14 cellular contexts compared by ENCODE assay signal in the genomic region with DNA sequence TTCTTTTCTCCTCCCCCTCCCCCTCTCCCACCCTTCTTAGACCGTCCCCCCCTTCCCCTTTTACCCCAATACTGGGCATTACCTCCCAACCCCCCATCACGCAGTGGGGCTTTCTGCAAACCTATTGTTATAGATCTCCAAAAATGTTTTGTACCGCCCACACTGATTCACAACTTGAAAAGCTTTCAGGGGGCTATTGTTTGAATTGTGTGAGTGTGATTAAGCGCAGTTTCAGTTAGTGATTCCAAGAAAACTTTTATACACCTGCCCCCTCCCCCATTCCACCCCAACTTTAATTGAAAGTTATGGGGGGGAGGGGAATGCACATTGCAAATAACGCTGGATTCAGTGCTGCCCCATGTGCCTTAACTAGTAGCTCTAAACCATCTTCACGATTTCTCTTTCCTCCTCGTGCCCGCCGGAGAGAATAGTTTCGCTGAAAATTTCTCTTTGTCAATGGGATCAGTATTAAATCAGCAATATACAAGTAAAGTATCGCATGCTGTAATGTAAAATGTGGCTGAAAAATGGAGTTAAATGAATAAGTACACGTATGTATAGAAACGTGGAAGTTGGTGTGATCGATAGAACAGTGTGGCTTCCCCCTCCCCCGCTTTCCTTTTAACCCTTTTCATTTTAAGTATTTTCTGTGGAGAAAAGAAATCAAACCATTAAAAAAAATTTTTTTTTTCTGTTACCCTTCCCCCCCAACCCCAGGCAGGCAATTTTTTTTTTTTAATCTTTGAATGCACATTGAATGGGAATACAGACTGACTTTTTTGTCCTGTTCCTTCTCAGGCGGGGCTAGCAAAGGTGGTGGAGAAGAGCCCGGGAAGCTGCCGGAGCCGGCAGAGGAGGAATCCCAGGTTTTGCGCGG. TPM values are rescaled to one million over a fixed set of nuclear protein-coding genes. Genes with fewer than 3 reads are reported as not detected.
DNase-seq lines count a peak whose midpoint lies in the region; ATAC-seq, FAIRE-seq and TF ChIP-seq lines count a peak whose summit lies in the region.
"Had no signal": no experiment of that assay in that cellular context is flagged by ENCODE, and none has a peak within 500 bp of the region (broad histone marks: within the 10 kb centered on the region; RNA-seq: fewer than 3 reads in every experiment).

No MANE protein-coding gene starts in this region.

- no peak for TF ChIP-seq RAD21 in HepG2 (CRISPR knock-in tag; IDR thresholded peaks at IDR 0.05)

- CTCF ChIA-PET in HepG2 (lab: Yijun Ruan, JAX; ENCODE audit: low intra/inter-chr PET ratio, low total read pairs) = interaction anchor here (0.6 kb wide), 1 partner anchor 16 kb away, joined by 3 read pairs; no protein-coding TSS in a partner anchor

- peaks cover 20% of the 10 kb centered on the region for H3K4me1 ChIP-seq in HepG2 (ENCODE audit: insufficient read depth, low read length)
- H3K4me1 ChIP-seq in right lobe of liver = no peaks in the 10 kb centered on the region
- H3K4me1 ChIP-seq: testis had no signal

- BruUV-seq in HepG2 (replicated peaks; lab: Mats Ljungman, UMichigan) = no TSS peak

- peak overlapping the region; percentile 84 for H3K9ac ChIP-seq in HepG2 (ENCODE audit: insufficient read depth, low read depth, low read length)

- H3K27ac ChIP-seq in HepG2 (ENCODE audit: extremely low read length, insufficient read depth, low read length) = peak overlapping the region; percentile 90
- no peak overlapping the region for H3K27ac ChIP-seq in right lobe of liver
- H3K27ac ChIP-seq: testis had no signal

- H3K79me2 ChIP-seq in HepG2 (ENCODE audit: insufficient read depth, low read length) = peaks cover 47% of the 10 kb centered on the region

- 3% methylated on average over 21 of the region's 21 CpGs for WGBS in HepG2 (ENCODE audit: low lambda C conversion rate)
- 5% methylated on average over 21 of the region's 21 CpGs for WGBS in right lobe of liver (ENCODE audit: insufficient coverage, low coverage, low lambda C conversion rate, missing lambda C conversion rate)

- no peak for FAIRE-seq in HepG2 (lab: Jason Lieb, UNC)
- no peak for FAIRE-seq in urothelium cell line (lab: Jason Lieb, UNC)
- FAIRE-seq: GM12891 had no signal

- ATAC-seq in HepG2 = peak; percentile 68
- no peak for ATAC-seq in right lobe of liver
- no peak for ATAC-seq in HG03432 (IDR thresholded peaks at IDR 0.05; ENCODE audit: unreplicated experiment)
- ATAC-seq: Right ventricle myocardium inferior had no signal

- peak overlapping the region; percentile 70 to 89 (median 72) for H3K4me3 ChIP-seq in HepG2 (replicated peaks in 1 of 3; ENCODE audit: insufficient read depth in 1 of 3, low read depth in 2 of 3, low read length in 3 of 3)
- H3K4me3 ChIP-seq in right lobe of liver = no peak overlapping the region
- peak overlapping the region; percentile 43 for H3K4me3 ChIP-seq in fibroblast of villous mesenchyme (ENCODE audit: low read depth, low read length)

- no peaks in the 10 kb centered on the region for H3K36me3 ChIP-seq in HepG2 (replicated peaks in 1 of 2; ENCODE audit: control insufficient read depth in 1 of 2, insufficient read depth in 2 of 2, low read length in 2 of 2)
- no peaks in the 10 kb centered on the region for H3K36me3 ChIP-seq in right lobe of liver

- H3K9me3 ChIP-seq in HepG2 (ENCODE audit: low read length) = no peaks in the 10 kb centered on the region
- no peaks in the 10 kb centered on the region for H3K9me3 ChIP-seq in right lobe of liver
- H3K9me3 ChIP-seq: testis had no signal

- DNase-seq in HepG2 (ENCODE audit: low spot score) = peak; percentile 16
- no peak for DNase-seq in right lobe of liver
- peak; percentile 62 for DNase-seq in SK-N-DZ (ENCODE audit: low spot score)
- no peak for DNase-seq in fibroblast of villous mesenchyme (ENCODE audit: low read depth)
- peak; percentile 25 for DNase-seq in urothelium cell line (ENCODE audit: low spot score)
- DNase-seq in stimulated activated CD4-positive, alpha-beta T cell treated with anti-CD3 and anti-CD28 coated beads, Interleukin-4, amount 100 ng/mL, for 1 hour = no peak
- DNase-seq in OCI-M2 (lab: John Stamatoyannopoulos, UW; ENCODE audit: unreplicated experiment) = no peak
- DNase-seq: activated CD8-positive, alpha-beta memory T cell treated with anti-CD3 and anti-CD28 coated beads, Interleukin-2, amount 50 U/mL, for 4 hours; C1 segment of cervical spinal cord; NCI-H1048; testis had no signal

- TF ChIP-seq EP300 in HepG2 (IDR thresholded peaks at IDR 0.05; ENCODE audit: low read depth in 2 of 2, low read length in 2 of 2) (no peak), HepG2 (CRISPR knock-in tag; IDR thresholded peaks at IDR 0.05; ENCODE audit: borderline replicate concordance) (no peak)

- intact Hi-C loops in HepG2 (cut with micrococcal nuclease; ENCODE audit: unreplicated experiment) (loop anchor here (2.0 to 10.0 kb wide), 2 partner anchors 109 to 447 kb away; partner anchors contain the start of gene PREP), right lobe of liver (cut with DNase I) (no loop called here)

- H4K20me1 ChIP-seq in HepG2 (ENCODE audit: insufficient read depth, low read length) = no peaks in the 10 kb centered on the region

- 0 out of 4 replicates have a peak, but pooled peaks of 1 of the 2 experiments have one; percentile 24 for TF ChIP-seq POLR2A in HepG2 (IDR thresholded peaks at IDR 0.05; ENCODE audit: insufficient read depth in 1 of 2, low read depth in 2 of 2, low read length in 2 of 2)
- TF ChIP-seq POLR2A in right lobe of liver (IDR thresholded peaks at IDR 0.05) = no peak

- POLR2A ChIA-PET in HepG2 (lab: Yijun Ruan, JAX) = interaction anchor here (1.0 to 2.0 kb wide), 5 partner anchors 8 to 120 kb away, joined by 3 to 7 read pairs (median 6); partner anchors contain the start of gene HACE1

- TF ChIP-seq CTCF in HepG2 (CRISPR knock-in tag; IDR thresholded peaks at IDR 0.05) (no peak), right lobe of liver (IDR thresholded peaks at IDR 0.05) (no peak), fibroblast of villous mesenchyme (IDR thresholded peaks at IDR 0.05; ENCODE audit: insufficient read depth, low read depth, low read length) (no peak)

- in situ Hi-C loops in HepG2 (cut with HindIII; ENCODE audit: extremely low pct_ligation_motif_present, low pct_unique_long_range_greater_than_20kb) = no loop called here

- H3K4me2 ChIP-seq in HepG2 (ENCODE audit: low read depth, low read length) = peak overlapping the region; percentile 76

- no peaks in the 10 kb centered on the region; a peak in 2 of 5 replicates for H3K27me3 ChIP-seq in HepG2 (ENCODE audit: control insufficient read depth in 1 of 2, insufficient read depth in 2 of 2, low read length in 2 of 2)
- H3K27me3 ChIP-seq in right lobe of liver = peaks cover 5 to 28% of the 10 kb centered on the region in 2 donors
- H3K27me3 ChIP-seq: testis had no signal

- no peak overlapping the region for H2AFZ ChIP-seq in HepG2 (ENCODE audit: low read length)

TF ChIP-seq in HepG2, 621 proteins besides CTCF, POLR2A, EP300 and RAD21 (continues in another document):
- TF ChIP-seq CAMTA2 (CRISPR knock-in tag; IDR thresholded peaks at IDR 0.05; ENCODE audit: borderline replicate concordance) (no peak), SAP130 (CRISPR knock-in tag; IDR thresholded peaks at IDR 0.05; ENCODE audit: low read depth) (peak; percentile 23; the same call in 1 of the 2 replicates), KLF11 (CRISPR knock-in tag; IDR thresholded peaks at IDR 0.05) (0 out of 2 replicates have a peak, but pooled peaks have one; percentile 43), DMAP1 (CRISPR knock-in tag; IDR thresholded peaks at IDR 0.05) (peak; percentile 66; the same call in 1 of the 2 replicates), CHD2 (IDR thresholded peaks at IDR 0.05; ENCODE audit: low read depth, low read length) (peak; percentile 34; the same call in 1 of the 2 replicates), ZSCAN22 (CRISPR knock-in tag; IDR thresholded peaks at IDR 0.05) (no peak), PHF8 (CRISPR knock-in tag; IDR thresholded peaks at IDR 0.05) (0 out of 2 replicates have a peak, but pooled peaks have one; percentile 12)
- TF ChIP-seq, protein P1, sequence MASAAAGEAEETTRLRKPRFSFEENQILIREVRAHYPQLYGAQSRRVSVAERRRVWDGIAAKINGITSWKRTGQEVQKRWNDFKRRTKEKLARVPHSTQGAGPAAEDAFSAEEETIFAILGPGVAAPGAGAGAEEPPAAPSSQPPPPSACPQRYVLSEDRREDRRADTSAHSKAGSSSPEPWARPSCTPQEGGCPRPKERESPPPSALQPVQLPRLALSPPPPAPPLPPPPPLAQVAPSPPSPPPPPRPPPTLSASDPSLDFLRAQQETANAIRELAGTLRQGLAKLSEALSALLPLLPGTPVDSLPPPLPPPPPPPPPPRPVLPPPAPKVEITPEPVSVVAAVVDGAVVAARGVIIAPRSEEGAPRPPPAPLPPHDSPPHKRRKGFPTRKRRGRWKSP (CRISPR knock-in tag; IDR thresholded peaks at IDR 0.05) = no peak

RNA-seq across cellular contexts. Expression of gene LIN28B, which starts 0.6 kb away (rescaled TPM):
- 56.8 and 100 TPM in 2 replicates for total RNA-seq in HepG2 (2016; rRNA removed; fragmentation: Illumina TruSeq; extraction: Trizol)
- 13.7 and 13.8 TPM in 2 replicates for total RNA-seq in HepG2 (2016; cell fraction: cytosol; rRNA removed; fragmentation: Illumina TruSeq; extraction: Trizol; ENCODE audit: low read depth)
- total RNA-seq in HepG2 (2016; cell fraction: insoluble cytoplasmic fraction; rRNA removed; fragmentation: Illumina TruSeq; extraction: Trizol) = 57.6 and 96.8 TPM in 2 replicates
- total RNA-seq in HepG2 (2016; cell fraction: membrane; rRNA removed; fragmentation: Illumina TruSeq; extraction: Trizol) = 35.2 and 40.8 TPM in 2 replicates
- 41.3 and 44.0 TPM in 2 replicates for total RNA-seq in HepG2 (2016; cell fraction: nucleus; rRNA removed; fragmentation: Illumina TruSeq; extraction: Trizol)
- polyA plus RNA-seq in HepG2 (2011; rRNA removed) = 8.8 and 14.5 TPM in 2 replicates
- 6.2 and 8.3 TPM in 2 replicates for polyA plus RNA-seq in HepG2 (2011; cell fraction: cytosol; rRNA removed)
- 4.0 and 4.5 TPM in 2 replicates for polyA plus RNA-seq in HepG2 (2011; cell fraction: nucleus; rRNA removed)
- polyA plus RNA-seq in HepG2 (2012) = 14.9 and 19.0 TPM in 2 replicates
- polyA plus RNA-seq in HepG2 (2016; cell fraction: cytosol; fragmentation: Illumina TruSeq; extraction: Trizol; ENCODE audit: low read depth) = 2.5 and 2.6 TPM in 2 replicates
- polyA plus RNA-seq in HepG2 (2016; cell fraction: insoluble cytoplasmic fraction; fragmentation: Illumina TruSeq; extraction: Trizol; ENCODE audit: low read depth) = 60.7 and 65.9 TPM in 2 replicates
- polyA plus RNA-seq in HepG2 (2016; cell fraction: membrane; fragmentation: Illumina TruSeq; extraction: Trizol; ENCODE audit: low read depth) = 14.5 and 15.6 TPM in 2 replicates
- polyA plus RNA-seq in HepG2 (2016; cell fraction: nucleus; fragmentation: Illumina TruSeq; extraction: Trizol; ENCODE audit: insufficient read depth, low read depth) = 29.8 and 30.3 TPM in 2 replicates
- 0.07 and 15.4 TPM in 2 replicates for polyA minus RNA-seq in HepG2 (2011; rRNA and poly(A)+ RNA removed; ENCODE audit: low replicate concordance)
- 22.1 and 22.7 TPM in 2 replicates for polyA minus RNA-seq in HepG2 (2011; cell fraction: cytosol; rRNA and poly(A)+ RNA removed)
- 19.1 and 20.3 TPM in 2 replicates for polyA minus RNA-seq in HepG2 (2011; cell fraction: nucleus; rRNA and poly(A)+ RNA removed)
- not detected for total RNA-seq in right lobe of liver
- polyA plus RNA-seq in SK-N-DZ (2014; cell fraction: cytosol; rRNA removed) = 34.6 and 39.7 TPM in 2 replicates
- 20.0 and 20.5 TPM in 2 replicates for polyA plus RNA-seq in SK-N-DZ (2014; cell fraction: nucleus; rRNA removed)
- total RNA-seq in fibroblast of villous mesenchyme = 5.6 and 7.4 TPM in 2 replicates
- total RNA-seq: Right ventricle myocardium inferior had no signal

Comparison
In these comparisons a context has a peak if more than half of its experiments do, and no peak if none do; other contexts are left out.
1. DNase-seq: peak in HepG2 (single experiment), SK-N-DZ (single experiment) and urothelium cell line (single experiment); none in right lobe of liver (0 of 3), fibroblast of villous mesenchyme (single experiment), stimulated activated CD4-positive, alpha-beta T cell treated with anti-CD3 and anti-CD28 coated beads, Interleukin-4, amount 100 ng/mL, for 1 hour (single experiment) and OCI-M2 (single experiment).
2. H3K4me3 ChIP-seq: peak in HepG2 (3 of 3) and fibroblast of villous mesenchyme (single experiment); none in right lobe of liver (0 of 3).